In the genomic region with DNA sequence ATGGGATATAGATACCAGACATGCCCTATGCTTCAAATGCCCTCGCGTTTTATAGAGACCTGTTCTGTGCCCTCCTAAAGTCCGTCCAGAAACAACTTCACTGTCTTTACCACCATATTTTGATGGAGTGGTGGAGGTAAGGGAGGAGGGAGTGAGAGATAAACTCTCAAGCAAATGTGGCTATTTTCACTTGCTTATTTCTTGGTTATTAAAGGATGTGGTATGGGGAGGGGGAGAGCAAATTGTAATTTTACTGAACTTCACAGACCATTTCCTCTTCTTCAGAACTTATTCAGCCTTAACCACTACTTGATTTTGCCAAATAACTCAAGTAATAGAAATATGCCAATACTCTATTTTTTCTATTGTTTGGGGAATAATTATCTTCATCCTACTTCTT, we compare ENCODE assay signal across 22 cellular contexts. TPM values are rescaled to one million over a fixed set of nuclear protein-coding genes. Genes with fewer than 3 reads are reported as not detected.
DNase-seq lines count a peak whose midpoint lies in the region; ATAC-seq and TF ChIP-seq lines count a peak whose summit lies in the region.
"Had no signal": no experiment of that assay in that cellular context is flagged by ENCODE, and none has a peak within 500 bp of the region (broad histone marks: within the 10 kb centered on the region; RNA-seq: fewer than 3 reads in every experiment).

No MANE protein-coding gene starts in this region.

- H4K20me1 ChIP-seq in BLaER1 = no peaks in the 10 kb centered on the region
- H4K20me1 ChIP-seq in DND-41 (ENCODE audit: insufficient read depth, low read length) = no peaks in the 10 kb centered on the region

- peaks cover 60% of the 10 kb centered on the region for H3K36me3 Mint-ChIP-seq in activated CD4-positive, alpha-beta memory T cell treated with anti-CD3 and anti-CD28 coated beads, Interleukin-2, amount 10 ng/mL, durations not matched to agents 7 days and 5 days (ENCODE audit: low read depth)
- H3K36me3 Mint-ChIP-seq: CD14-positive monocyte had no signal

- H3K9ac ChIP-seq in BLaER1 (no peak overlapping the region), DND-41 (ENCODE audit: low read depth, low read length) (no peak overlapping the region)

- H3K4me3 Mint-ChIP-seq in activated CD4-positive, alpha-beta memory T cell treated with anti-CD3 and anti-CD28 coated beads, Interleukin-2, amount 10 ng/mL, durations not matched to agents 7 days and 5 days = no peak overlapping the region
- H3K4me3 Mint-ChIP-seq: CD14-positive monocyte, nephron progenitor cell had no signal

- no peak for TF ChIP-seq POLR2A in GM18505 (IDR thresholded peaks at IDR 0.05; ENCODE audit: borderline replicate concordance, extremely low read depth, insufficient read depth, insufficient read length)

- H2AFZ ChIP-seq in DND-41 (ENCODE audit: low read depth, low read length) = no peak overlapping the region

- H3K4me1 ChIP-seq in BLaER1 (peaks cover 14% of the 10 kb centered on the region), DND-41 (ENCODE audit: insufficient read depth, low read length) (peaks cover 40% of the 10 kb centered on the region), mucosa of descending colon (ENCODE audit: low read depth) (no peaks in the 10 kb centered on the region), psoas muscle (no peaks in the 10 kb centered on the region)

- no peak overlapping the region for H3K27ac ChIP-seq in BLaER1
- peak overlapping the region; percentile 52; the same call in 1 of the 2 replicates for H3K27ac ChIP-seq in DND-41 (ENCODE audit: low read length)
- no peak overlapping the region for H3K27ac ChIP-seq in psoas muscle

- DNase-seq in DND-41 (no peak), mucosa of descending colon (no peak), Right ventricle myocardium inferior (ENCODE audit: missing footprints) (no peak), psoas muscle (no peak), Kasumi-1 (lab: John Stamatoyannopoulos, UW) (no peak)
- DNase-seq in activated CD4-positive, alpha-beta memory T cell treated with anti-CD3 and anti-CD28 coated beads, Interleukin-2, amount 10 ng/mL, durations not matched to agents 7 days and 5 days = no peak
- DNase-seq: amygdala, dermis blood vessel endothelial cell, DMS53, head of caudate nucleus, IMR-90, left cardiac atrium, MM.1S, NCI-H146, NCI-H2171, NCI-H524 treated with DMSO at 0.1 percent for 48 hours, nephron progenitor cell, posterior cingulate gyrus, T1000 had no signal

- intact Hi-C loops in mucosa of descending colon (cut with DNase I, micrococcal nuclease) = no loop called here
- intact Hi-C loops in Right ventricle myocardium inferior (cut with DNase I) = no loop called here
- intact Hi-C loops in psoas muscle (cut with DNase I) = no loop called here

- WGBS in psoas muscle, 3 donors = 71 to 94% (median 88%) methylated on average over 3 of the region's 3 CpGs

- H3K27ac Mint-ChIP-seq in activated CD4-positive, alpha-beta memory T cell treated with anti-CD3 and anti-CD28 coated beads, Interleukin-2, amount 10 ng/mL, durations not matched to agents 7 days and 5 days = peak overlapping the region; percentile 14
- H3K27ac Mint-ChIP-seq: CD14-positive monocyte, nephron progenitor cell had no signal

- peak; percentile 73 for ATAC-seq in DND-41 (ENCODE audit: insufficient read depth, low read depth)
- peak; percentile 34 for ATAC-seq in mucosa of descending colon
- no peak for ATAC-seq in Right ventricle myocardium inferior
- ATAC-seq in GM18505 (IDR thresholded peaks at IDR 0.05; ENCODE audit: unreplicated experiment) = no peak
- no peak for ATAC-seq in psoas muscle
- ATAC-seq: left cardiac atrium had no signal

- CTCF ChIA-PET in activated CD4-positive, alpha-beta memory T cell treated with anti-CD3 and anti-CD28 coated beads, Interleukin-2, amount 10 ng/mL, durations not matched to agents 7 days and 5 days (lab: Charles Lee) = no interaction called here

- POLR2A ChIA-PET in activated CD4-positive, alpha-beta memory T cell treated with anti-CD3 and anti-CD28 coated beads, Interleukin-2, amount 10 ng/mL, durations not matched to agents 7 days and 5 days (lab: Charles Lee) = interaction anchor here (1.0 kb wide), 1 partner anchor 9 kb away, joined by 3 read pairs; no protein-coding TSS in a partner anchor

- peaks cover 37% of the 10 kb centered on the region for H3K79me2 ChIP-seq in DND-41 (ENCODE audit: insufficient read depth, low read length)

- H3K4me1 Mint-ChIP-seq in activated CD4-positive, alpha-beta memory T cell treated with anti-CD3 and anti-CD28 coated beads, Interleukin-2, amount 10 ng/mL, durations not matched to agents 7 days and 5 days = peaks cover 71% of the 10 kb centered on the region
- H3K4me1 Mint-ChIP-seq: nephron progenitor cell had no signal

- H3K9me3 ChIP-seq in BLaER1 = no peaks in the 10 kb centered on the region
- no peaks in the 10 kb centered on the region for H3K9me3 ChIP-seq in DND-41 (ENCODE audit: insufficient read depth, low read length, severe bottlenecking)
- H3K9me3 ChIP-seq in mucosa of descending colon = no peaks in the 10 kb centered on the region
- no peaks in the 10 kb centered on the region for H3K9me3 ChIP-seq in psoas muscle

- H3K9me3 Mint-ChIP-seq in activated CD4-positive, alpha-beta memory T cell treated with anti-CD3 and anti-CD28 coated beads, Interleukin-2, amount 10 ng/mL, durations not matched to agents 7 days and 5 days = peaks cover 3% of the 10 kb centered on the region
- H3K9me3 Mint-ChIP-seq: CD14-positive monocyte had no signal

- H3K4me3 ChIP-seq in BLaER1 (no peak overlapping the region), DND-41 (ENCODE audit: low read depth in 1 of 2, low read length in 2 of 2) (no peak overlapping the region), mucosa of descending colon (no peak overlapping the region), psoas muscle (no peak overlapping the region)

- no peak for TF ChIP-seq CTCF in DND-41 (IDR thresholded peaks at IDR 0.05; ENCODE audit: borderline replicate concordance, extremely low read depth, low read length, poor library complexity, severe bottlenecking)
- no peak for TF ChIP-seq CTCF in mucosa of descending colon (IDR thresholded peaks at IDR 0.05)
- TF ChIP-seq CTCF in psoas muscle (IDR thresholded peaks at IDR 0.05) = no peak

- no peaks in the 10 kb centered on the region for H3K27me3 Mint-ChIP-seq in activated CD4-positive, alpha-beta memory T cell treated with anti-CD3 and anti-CD28 coated beads, Interleukin-2, amount 10 ng/mL, durations not matched to agents 7 days and 5 days

- H3K36me3 ChIP-seq in BLaER1 (no peaks in the 10 kb centered on the region), DND-41 (ENCODE audit: insufficient read depth, low read length) (peaks cover 35% of the 10 kb centered on the region), mucosa of descending colon (ENCODE audit: low read depth) (no peaks in the 10 kb centered on the region), psoas muscle (ENCODE audit: insufficient read depth in 1 of 2, low read depth in 1 of 2) (no peaks in the 10 kb centered on the region)

- peak overlapping the region; percentile 46 for H3K4me2 ChIP-seq in BLaER1
- H3K4me2 ChIP-seq in DND-41 (ENCODE audit: insufficient read depth, low read length) = no peak overlapping the region

- H3K27me3 ChIP-seq in BLaER1 = peaks cover 74% of the 10 kb centered on the region
- H3K27me3 ChIP-seq in DND-41 (ENCODE audit: insufficient read depth, low read length, poor library complexity) = no peaks in the 10 kb centered on the region
- H3K27me3 ChIP-seq in psoas muscle (ENCODE audit: insufficient read depth in 3 of 3, low read length in 2 of 3) = peaks cover 0 to 3% (median 0%) of the 10 kb centered on the region in 3 donors

RNA-seq across cellular contexts. Expression of gene GPR174, which starts 31.5 kb away (rescaled TPM):
- total RNA-seq in activated CD4-positive, alpha-beta memory T cell treated with anti-CD3 and anti-CD28 coated beads, Interleukin-2, amount 10 ng/mL, durations not matched to agents 7 days and 5 days = 10 to 100 TPM; 27.0 to 29.0 TPM
- 1 to 10 TPM; 1.2 to 2.3 (median 1.3) TPM for total RNA-seq in mucosa of descending colon
- total RNA-seq in Right ventricle myocardium inferior = 0.05 TPM
- total RNA-seq in psoas muscle = under 1 TPM in 2 of 4 donors, not detected in 2; 0.14 to 0.30 TPM
- polyA plus RNA-seq in psoas muscle = under 1 TPM in 2 of 3 donors, not detected in 1; 0.01 to 0.03 TPM
- total RNA-seq: IMR-90 had no signal
- polyA plus RNA-seq: IMR-90 had no signal

Comparison
In these comparisons a context has a peak if more than half of its experiments do, and no peak if none do; other contexts are left out.
1. ATAC-seq: peak in DND-41 (single experiment) and mucosa of descending colon (single experiment); none in Right ventricle myocardium inferior (single experiment), GM18505 (single experiment) and psoas muscle (0 of 4).
2. RNA of gene GPR174, which starts 31.5 kb away (total RNA-seq): 27.0 to 29.0 TPM in activated CD4-positive, alpha-beta memory T cell treated with anti-CD3 and anti-CD28 coated beads, Interleukin-2, amount 10 ng/mL, durations not matched to agents 7 days and 5 days; 1.2 to 2.3 TPM in mucosa of descending colon, 0.14 to 0.30 TPM in psoas muscle and 0.05 TPM in Right ventricle myocardium inferior (single experiment); every median in the first group is over 4 times any median in the second.